11 cellular contexts compared by ENCODE assay signal in genomic region chr14:23569443-23570151, GRCh38. TPM values are rescaled to one million over a fixed set of nuclear protein-coding genes. Genes with fewer than 3 reads are reported as not detected.
DNase-seq lines count a peak whose midpoint lies in the region; ATAC-seq, FAIRE-seq and TF ChIP-seq lines count a peak whose summit lies in the region.
"Had no signal": no experiment of that assay in that cellular context is flagged by ENCODE, and none has a peak within 500 bp of the region (broad histone marks: within the 10 kb centered on the region; RNA-seq: fewer than 3 reads in every experiment).

No MANE protein-coding gene starts in this region.

- H2BK5ac ChIP-seq in neuronal stem cell (ENCODE audit: low read length), result no peak overlapping the region

- H2BK15ac ChIP-seq in neuronal stem cell (ENCODE audit: low read length), result no peak overlapping the region

- H3K4me3 ChIP-seq in bronchial epithelial cell (ENCODE audit: low read depth, low read length) (no peak overlapping the region), neuronal stem cell (ENCODE audit: low read length in 2 of 2) (no peak overlapping the region), right atrium auricular region (no peak overlapping the region)
- H3K4me3 ChIP-seq: ovary, testis had no signal

- no peak overlapping the region for H2BK120ac ChIP-seq in neuronal stem cell (ENCODE audit: low read depth, low read length)

- no peak overlapping the region for H4K8ac ChIP-seq in neuronal stem cell (ENCODE audit: low read depth, low read length)

- peak in 2 of 3 experiments; percentile 44 to 68 for DNase-seq in NCI-H1417 (lab: John Stamatoyannopoulos, UW)
- DNase-seq in NCI-H1417 treated with DMSO at 0.1 percent for 48 hours (lab: John Stamatoyannopoulos, UW), result no peak
- peak; percentile 79 for DNase-seq in NCI-H1694 treated with DMSO at 0.1 percent for 48 hours (lab: John Stamatoyannopoulos, UW)
- DNase-seq in bronchial epithelial cell (ENCODE audit: low read depth), result peak; percentile 66
- no peak for DNase-seq in neuronal stem cell (ENCODE audit: low spot score)
- no peak for DNase-seq in NCI-H1105 treated with DMSO at 0.1 percent for 48 hours (lab: John Stamatoyannopoulos, UW)
- DNase-seq in right atrium auricular region (ENCODE audit: low spot score), result no peak
- DNase-seq: testis had no signal

- ATAC-seq in HG03039 (IDR thresholded peaks at IDR 0.05; ENCODE audit: unreplicated experiment), result no peak

- H2BK12ac ChIP-seq in neuronal stem cell (ENCODE audit: low read length), result no peak overlapping the region

- H3K4me2 ChIP-seq in neuronal stem cell (ENCODE audit: insufficient read depth, low read length, poor library complexity, severe bottlenecking), result no peak overlapping the region

- H3K9ac ChIP-seq in neuronal stem cell (ENCODE audit: low read depth, low read length, poor library complexity), result peak overlapping the region; percentile 0

- WGBS in neuronal stem cell (ENCODE audit: extremely low coverage in 2 of 2, insufficient read length in 2 of 2, insufficient replicate concordance in 1 of 2), 2 donors, result no CpG with 5 or more reads among the region's 7 CpGs

- H3K27ac ChIP-seq in neuronal stem cell (replicated peaks; ENCODE audit: low read length), result peak overlapping the region; percentile 30
- H3K27ac ChIP-seq in right atrium auricular region, result no peak overlapping the region
- H3K27ac ChIP-seq: testis had no signal

- no peak overlapping the region for H4K91ac ChIP-seq in neuronal stem cell (ENCODE audit: low read depth, low read length, poor library complexity)

- no peaks in the 10 kb centered on the region for H3K9me3 ChIP-seq in neuronal stem cell (replicated peaks in 1 of 2; ENCODE audit: control insufficient read depth in 2 of 2, insufficient read depth in 1 of 2, low read depth in 1 of 2, low read length in 2 of 2)
- no peaks in the 10 kb centered on the region for H3K9me3 ChIP-seq in right atrium auricular region
- H3K9me3 ChIP-seq: ovary, testis had no signal

- TF ChIP-seq CTCF in bronchial epithelial cell (IDR thresholded peaks at IDR 0.05; ENCODE audit: insufficient read depth, low read length, severe bottlenecking) (peak; percentile 48), right atrium auricular region (IDR thresholded peaks at IDR 0.05) (no peak)

- H2AK5ac ChIP-seq in neuronal stem cell (ENCODE audit: low read depth, low read length), result no peak overlapping the region

- FAIRE-seq in bronchial epithelial cell (lab: Jason Lieb, UNC), result no peak
- FAIRE-seq: RCC 7860 had no signal

- no peak overlapping the region for H3K4ac ChIP-seq in neuronal stem cell (ENCODE audit: low read length)

- H3K79me1 ChIP-seq in neuronal stem cell (ENCODE audit: low read depth, low read length), result no peaks in the 10 kb centered on the region

- H2AFZ ChIP-seq in neuronal stem cell (ENCODE audit: low read length), result no peak overlapping the region

- no peaks in the 10 kb centered on the region for H3K27me3 ChIP-seq in bronchial epithelial cell (ENCODE audit: control insufficient read depth, insufficient read depth, low read length)
- H3K27me3 ChIP-seq in neuronal stem cell (ENCODE audit: control insufficient read depth in 3 of 3, insufficient read depth in 3 of 3, low read depth in 1 of 3, low read length in 3 of 3), result peaks cover 0 to 79% (median 0%) of the 10 kb centered on the region in 3 experiments
- H3K27me3 ChIP-seq in right atrium auricular region, result no peaks in the 10 kb centered on the region
- H3K27me3 ChIP-seq: ovary, testis had no signal

- peak overlapping the region; percentile 28 for H3K18ac ChIP-seq in neuronal stem cell (ENCODE audit: low read length)

- H3K23ac ChIP-seq in neuronal stem cell (ENCODE audit: low read depth, low read length, poor library complexity), result no peak overlapping the region

- H3K4me1 ChIP-seq in neuronal stem cell (ENCODE audit: control insufficient read depth in 2 of 2, insufficient read depth in 1 of 2, low read depth in 1 of 2, low read length in 2 of 2) (peaks cover 14 to 15% of the 10 kb centered on the region in 2 donors), right atrium auricular region (peaks cover 0 to 14% of the 10 kb centered on the region in 2 donors)
- H3K4me1 ChIP-seq: testis had no signal

- H3K14ac ChIP-seq in neuronal stem cell (ENCODE audit: low read length), result no peak overlapping the region

- peaks cover 10% of the 10 kb centered on the region for H3K36me3 ChIP-seq in bronchial epithelial cell (ENCODE audit: control insufficient read depth, insufficient read depth, low read length)
- H3K36me3 ChIP-seq in neuronal stem cell (replicated peaks in 1 of 2; ENCODE audit: control insufficient read depth in 2 of 2, insufficient read depth in 2 of 2, low read length in 2 of 2), result peaks cover 0 to 11% of the 10 kb centered on the region in 2 donors
- H3K36me3 ChIP-seq in right atrium auricular region, result no peaks in the 10 kb centered on the region
- H3K36me3 ChIP-seq: ovary had no signal

RNA-seq across cellular contexts. Expression of gene AP1G2, which starts 2.0 kb away (rescaled TPM):
- total RNA-seq in bronchial epithelial cell (40.5 and 44.4 TPM in 2 replicates), right atrium auricular region (10 to 100 TPM in 1 of 2 donors, 1 to 10 TPM in 1; 6.6 to 18.8 TPM)
- polyA plus RNA-seq in neuronal stem cell (2013, experiment 1 of 2), result 77.9 TPM
- 80.8 TPM for polyA plus RNA-seq in neuronal stem cell (2013, experiment 2 of 2)

RNA-seq across cellular contexts. Expression of gene JPH4, which starts 9.0 kb away (rescaled TPM):
- total RNA-seq in bronchial epithelial cell (not detected in 2 replicates), right atrium auricular region (under 1 TPM in 1 of 2 donors, not detected in 1; 0.39 TPM)
- polyA plus RNA-seq in neuronal stem cell (2013, experiment 1 of 2), result 19.9 TPM
- polyA plus RNA-seq in neuronal stem cell (2013, experiment 2 of 2), result 21.1 TPM

RNA-seq across cellular contexts. Expression of gene THTPA, which starts 13.5 kb away (rescaled TPM):
- total RNA-seq in bronchial epithelial cell (3.6 and 4.5 TPM in 2 replicates), right atrium auricular region (10 to 100 TPM; 22.6 to 27.3 TPM)
- polyA plus RNA-seq in neuronal stem cell (2013, experiment 1 of 2), result 8.8 TPM
- 7.5 TPM for polyA plus RNA-seq in neuronal stem cell (2013, experiment 2 of 2)

RNA-seq across cellular contexts. Expression of gene ZFHX2, which starts 18.0 kb away (rescaled TPM):
- total RNA-seq in bronchial epithelial cell, result 0.13 and 0.26 TPM in 2 replicates
- polyA plus RNA-seq in neuronal stem cell (2013, experiment 1 of 2), result 3.9 TPM
- 4.4 TPM for polyA plus RNA-seq in neuronal stem cell (2013, experiment 2 of 2)
- total RNA-seq in right atrium auricular region, result under 1 TPM; 0.59 to 0.85 TPM

Comparison
In these comparisons a context has a peak if more than half of its experiments do, and no peak if none do; other contexts are left out.
1. DNase-seq: peak in NCI-H1417 (2 of 3), NCI-H1694 treated with DMSO at 0.1 percent for 48 hours (single experiment) and bronchial epithelial cell (single experiment); none in NCI-H1417 treated with DMSO at 0.1 percent for 48 hours (single experiment), neuronal stem cell (single experiment), NCI-H1105 treated with DMSO at 0.1 percent for 48 hours (single experiment) and right atrium auricular region (single experiment).